Comparison of ENCODE assay signal across 30 cellular contexts in genomic region chr9:671997-672396, GRCh38.
"Had no signal": no experiment of that assay in that cellular context is flagged by ENCODE, and none has a peak within 500 bp of the region (broad histone marks: within the 10 kb centered on the region; RNA-seq: fewer than 3 reads in every experiment).

No MANE protein-coding gene starts in this region.

- ATAC-seq: activated naive CD4-positive, alpha-beta T cell treated with anti-CD3 and anti-CD28 coated beads, Interleukin-2, amount 50 U/mL, for 72 hours; activated naive CD8-positive, alpha-beta T cell treated with anti-CD3 and anti-CD28 coated beads, Interleukin-2, amount 50 U/mL, for 24 hours; activated T-cell treated with anti-CD3 and anti-CD28 coated beads, Interleukin-2, amount 50 U/mL, for 4 hours; Panc1; T-helper 17 cell had no signal

- H3K4me1 ChIP-seq: SJSA1 had no signal

- H3K27ac ChIP-seq: cardiac muscle cell, SJSA1 had no signal

- FAIRE-seq: astrocyte had no signal

- H3K4me3 ChIP-seq: cardiac muscle cell, MG63, SJSA1 had no signal

- H3K36me3 ChIP-seq: cardiac muscle cell, SJSA1 had no signal

- H3K27me3 ChIP-seq: cardiac muscle cell, MG63, SJSA1 had no signal

- H3K9me3 ChIP-seq: SJSA1 had no signal

- DNase-seq: activated B cell treated with CpG ODN at 0.5 μM for 24 hours; activated CD4-positive, alpha-beta T cell treated with anti-CD3 and anti-CD28 coated beads for 1 hour; activated CD4-positive, alpha-beta T cell treated with anti-CD3 and anti-CD28 coated beads, Interleukin-2, amount 10 ng/mL, durations not matched to agents 24 days and 14 days; activated CD4-positive, alpha-beta T cell treated with anti-CD3 and anti-CD28 coated beads, Interleukin-2, amount 50 U/mL, for 48 hours; activated CD8-positive, alpha-beta memory T cell treated with anti-CD3 and anti-CD28 coated beads for 24 hours; activated effector memory CD4-positive, alpha-beta T cell treated with anti-CD3 and anti-CD28 coated beads, Interleukin-2, amount 50 U/mL, for 16 hours; activated naive CD4-positive, alpha-beta T cell treated with Interleukin-2 at 50 U/mL for 16 hours; activated naive CD8-positive, alpha-beta T cell treated with anti-CD3 and anti-CD28 coated beads, Interleukin-2, amount 50 U/mL, for 24 hours; activated T-cell treated with anti-CD3 and anti-CD28 coated beads, Interleukin-2, amount 50 U/mL, for 4 hours; amygdala; MG63; MV-4-11; NCI-H1092 treated with DMSO at 0.1 percent for 48 hours; NCI-H1417 treated with DMSO at 0.1 percent for 48 hours; NCI-H1694; NCI-H2029; NCI-H345; NCI-H510A; NCI-H526 treated with DMSO at 0.1 percent for 48 hours; NK-92 treated with Interleukin-12 subunit alpha and Interleukin-12 subunit beta, amount 100 ng/mL, for 24 hours; OCI-M1; RPMI8226; SHP77; T-helper 17 cell; T-helper 9 cell had no signal
